ENCODE assay signal across 17 cellular contexts in the genomic region with DNA sequence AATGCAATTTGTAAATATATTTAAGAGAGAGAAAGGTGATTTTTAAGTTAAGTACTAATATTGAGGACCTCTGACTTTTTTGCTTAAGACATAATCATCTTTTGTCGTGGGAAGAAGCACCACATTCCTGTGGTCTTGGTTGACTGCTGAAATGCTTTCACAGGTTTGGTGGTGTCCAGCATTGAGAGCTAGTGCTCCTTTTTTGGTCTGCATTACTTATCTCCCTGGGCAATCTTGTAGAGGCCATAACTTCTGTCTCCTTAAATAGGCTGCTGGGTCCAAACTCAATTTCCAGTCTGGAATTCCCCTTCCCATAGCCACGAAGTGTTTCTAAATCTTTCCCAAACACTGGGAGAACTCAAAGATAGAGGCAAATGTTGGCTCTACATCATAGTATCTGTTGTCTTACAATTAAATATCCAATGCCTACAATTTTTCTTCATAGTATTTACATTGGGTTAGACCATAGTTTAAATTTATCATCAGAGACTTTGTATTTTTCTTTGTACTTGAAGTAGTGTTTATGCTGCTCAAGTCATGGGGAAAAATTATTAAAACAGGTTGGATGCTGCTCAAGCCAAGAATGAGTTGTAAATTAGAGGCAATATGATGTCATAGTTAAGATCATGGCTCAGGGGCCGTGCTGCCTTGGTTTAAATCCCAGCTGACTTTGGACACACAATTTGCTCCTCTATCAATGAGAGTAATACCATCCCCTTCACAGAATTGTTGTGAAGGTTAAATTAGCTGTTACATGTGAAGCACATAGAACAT.
A peak's percentile ranks its signal among the peaks of the same experiment; 100 is the strongest.
DNase-seq lines count a peak whose midpoint lies in the region; ATAC-seq, FAIRE-seq and TF ChIP-seq lines count a peak whose summit lies in the region.
"Had no signal": no experiment of that assay in that cellular context is flagged by ENCODE, and none has a peak within 500 bp of the region (broad histone marks: within the 10 kb centered on the region; RNA-seq: fewer than 3 reads in every experiment).

No MANE protein-coding gene starts in this region.

- H3K4me3 ChIP-seq in HepG2 (replicated peaks in 1 of 3; ENCODE audit: insufficient read depth in 1 of 3, low read depth in 2 of 3, low read length in 3 of 3) (no peak overlapping the region), right lobe of liver (no peak overlapping the region), astrocyte of the spinal cord (ENCODE audit: low read depth, low read length) (no peak overlapping the region), kidney epithelial cell (ENCODE audit: low read depth, low read length) (no peak overlapping the region)

- H3K27me3 ChIP-seq in HepG2 (ENCODE audit: control insufficient read depth in 1 of 2, insufficient read depth in 2 of 2, low read length in 2 of 2) (no peaks in the 10 kb centered on the region), right lobe of liver (no peaks in the 10 kb centered on the region), kidney epithelial cell (ENCODE audit: control insufficient read depth, insufficient read depth, low read length) (no peaks in the 10 kb centered on the region)

- H3K27ac ChIP-seq in HepG2 (ENCODE audit: extremely low read length, insufficient read depth, low read length) (no peak overlapping the region), right lobe of liver (no peak overlapping the region)

- in situ Hi-C loops in HepG2 (cut with HindIII; ENCODE audit: extremely low pct_ligation_motif_present, low pct_unique_long_range_greater_than_20kb) (no loop called here), astrocyte of the spinal cord (cut with HindIII; ENCODE audit: low sequenced_read_pairs) (no loop called here)

- TF ChIP-seq RAD21 in HepG2 (CRISPR knock-in tag; IDR thresholded peaks at IDR 0.05) = no peak

- H3K4me2 ChIP-seq in HepG2 (ENCODE audit: low read depth, low read length) = no peak overlapping the region

- H3K9me3 ChIP-seq in HepG2 (ENCODE audit: low read length) = no peaks in the 10 kb centered on the region
- H3K9me3 ChIP-seq in right lobe of liver = no peaks in the 10 kb centered on the region

- CTCF ChIA-PET in HepG2 (lab: Yijun Ruan, JAX; ENCODE audit: low intra/inter-chr PET ratio, low total read pairs) = no interaction called here

- BruUV-seq in HepG2 (replicated peaks; lab: Mats Ljungman, UMichigan) = no TSS peak

- no peaks in the 10 kb centered on the region for H3K36me3 ChIP-seq in HepG2 (replicated peaks in 1 of 2; ENCODE audit: control insufficient read depth in 1 of 2, insufficient read depth in 2 of 2, low read length in 2 of 2)
- no peaks in the 10 kb centered on the region for H3K36me3 ChIP-seq in right lobe of liver
- no peaks in the 10 kb centered on the region for H3K36me3 ChIP-seq in kidney epithelial cell (ENCODE audit: control insufficient read depth, insufficient read depth, low read length)

- no peak for FAIRE-seq in HepG2 (lab: Jason Lieb, UNC)
- FAIRE-seq: A204.1 had no signal

- 1% methylated on average over 3 of the region's 3 CpGs for WGBS in HepG2 (ENCODE audit: low lambda C conversion rate)
- 32% methylated on average over 3 of the region's 3 CpGs for WGBS in right lobe of liver (ENCODE audit: insufficient coverage, low coverage, low lambda C conversion rate, missing lambda C conversion rate)

- TF ChIP-seq POLR2A in HepG2 (IDR thresholded peaks at IDR 0.05; ENCODE audit: insufficient read depth in 1 of 2, low read depth in 2 of 2, low read length in 2 of 2) (no peak), right lobe of liver (IDR thresholded peaks at IDR 0.05) (no peak)

- no peak overlapping the region for H2AFZ ChIP-seq in HepG2 (ENCODE audit: low read length)

- no peak for ATAC-seq in HepG2
- ATAC-seq in right lobe of liver = no peak
- ATAC-seq in GM21528 (IDR thresholded peaks at IDR 0.05; ENCODE audit: low FRiP score, unreplicated experiment) = no peak
- ATAC-seq: activated CD4-positive, CD25-positive, alpha-beta regulatory T cell treated with anti-CD3 and anti-CD28 coated beads, Interleukin-2, amount 50 U/mL, for 24 hours; natural killer cell had no signal

- no peaks in the 10 kb centered on the region for H3K79me2 ChIP-seq in HepG2 (ENCODE audit: insufficient read depth, low read length)

- no peak for DNase-seq in HepG2 (ENCODE audit: low spot score)
- DNase-seq in right lobe of liver = no peak
- peak; percentile 87 for DNase-seq in astrocyte of the spinal cord (ENCODE audit: low read depth, low spot score)
- DNase-seq in kidney epithelial cell (ENCODE audit: low read depth) = peak; percentile 35
- DNase-seq in T-helper 2 cell = no peak
- no peak for DNase-seq in mesenteric fat pad (ENCODE audit: low spot score)
- DNase-seq in hippocampal formation (lab: John Stamatoyannopoulos, UW) = no peak
- DNase-seq: activated T-cell treated with anti-CD3 and anti-CD28 coated beads, Interleukin-2, amount 50 U/mL, for 24 hours; erythroblast; H9; KBM-7; natural killer cell; NCI-H2029 treated with DMSO at 0.1 percent for 48 hours; stimulated activated CD4-positive, alpha-beta T cell treated with anti-CD3 and anti-CD28 coated beads, Interleukin-12 subunit alpha, Interleukin-12 subunit beta, amount 100 ng/mL, for 4 hours had no signal

- intact Hi-C loops in HepG2 (cut with micrococcal nuclease; ENCODE audit: unreplicated experiment) (no loop called here), right lobe of liver (cut with DNase I) (no loop called here)

- H3K4me1 ChIP-seq in HepG2 (ENCODE audit: insufficient read depth, low read length) = no peaks in the 10 kb centered on the region
- H3K4me1 ChIP-seq in right lobe of liver = no peaks in the 10 kb centered on the region

- H4K20me1 ChIP-seq in HepG2 (ENCODE audit: insufficient read depth, low read length) = no peaks in the 10 kb centered on the region

- TF ChIP-seq EP300 in HepG2 (IDR thresholded peaks at IDR 0.05; ENCODE audit: low read depth in 2 of 2, low read length in 2 of 2) (no peak), HepG2 (CRISPR knock-in tag; IDR thresholded peaks at IDR 0.05; ENCODE audit: borderline replicate concordance) (no peak)

- no peak overlapping the region for H3K9ac ChIP-seq in HepG2 (ENCODE audit: insufficient read depth, low read depth, low read length)

- POLR2A ChIA-PET in HepG2 (lab: Yijun Ruan, JAX) = no interaction called here

- TF ChIP-seq CTCF in HepG2 (CRISPR knock-in tag; IDR thresholded peaks at IDR 0.05) (no peak), right lobe of liver (IDR thresholded peaks at IDR 0.05) (no peak), astrocyte of the spinal cord (IDR thresholded peaks at IDR 0.05; ENCODE audit: low read depth, low read length) (no peak), kidney epithelial cell (IDR thresholded peaks at IDR 0.05; ENCODE audit: insufficient read depth, low read length, poor library complexity, severe bottlenecking) (no peak)

TF ChIP-seq in HepG2, 621 proteins besides CTCF, POLR2A, EP300 and RAD21:
- TF ChIP-seq TEAD3 (CRISPR knock-in tag; optimal IDR thresholded peaks at IDR 0.05; ENCODE audit: borderline replicate concordance) (no peak), ATF7 (IDR thresholded peaks at IDR 0.05) (peak; percentile 46; the same call in 1 of the 2 replicates), ATF7 (CRISPR knock-in tag; IDR thresholded peaks at IDR 0.05) (no peak), PCBP1 (IDR thresholded peaks at IDR 0.05; ENCODE audit: borderline replicate concordance, low read depth, low read length) (no peak), ZFP1 (CRISPR knock-in tag; IDR thresholded peaks at IDR 0.05) (no peak), NR3C1 (CRISPR knock-in tag; IDR thresholded peaks at IDR 0.05) (no peak)
- TF ChIP-seq, protein P1, sequence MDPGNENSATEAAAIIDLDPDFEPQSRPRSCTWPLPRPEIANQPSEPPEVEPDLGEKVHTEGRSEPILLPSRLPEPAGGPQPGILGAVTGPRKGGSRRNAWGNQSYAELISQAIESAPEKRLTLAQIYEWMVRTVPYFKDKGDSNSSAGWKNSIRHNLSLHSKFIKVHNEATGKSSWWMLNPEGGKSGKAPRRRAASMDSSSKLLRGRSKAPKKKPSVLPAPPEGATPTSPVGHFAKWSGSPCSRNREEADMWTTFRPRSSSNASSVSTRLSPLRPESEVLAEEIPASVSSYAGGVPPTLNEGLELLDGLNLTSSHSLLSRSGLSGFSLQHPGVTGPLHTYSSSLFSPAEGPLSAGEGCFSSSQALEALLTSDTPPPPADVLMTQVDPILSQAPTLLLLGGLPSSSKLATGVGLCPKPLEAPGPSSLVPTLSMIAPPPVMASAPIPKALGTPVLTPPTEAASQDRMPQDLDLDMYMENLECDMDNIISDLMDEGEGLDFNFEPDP (CRISPR knock-in tag; conservative IDR thresholded peaks at IDR 0.05) = no peak
- TF ChIP-seq, protein P2, sequence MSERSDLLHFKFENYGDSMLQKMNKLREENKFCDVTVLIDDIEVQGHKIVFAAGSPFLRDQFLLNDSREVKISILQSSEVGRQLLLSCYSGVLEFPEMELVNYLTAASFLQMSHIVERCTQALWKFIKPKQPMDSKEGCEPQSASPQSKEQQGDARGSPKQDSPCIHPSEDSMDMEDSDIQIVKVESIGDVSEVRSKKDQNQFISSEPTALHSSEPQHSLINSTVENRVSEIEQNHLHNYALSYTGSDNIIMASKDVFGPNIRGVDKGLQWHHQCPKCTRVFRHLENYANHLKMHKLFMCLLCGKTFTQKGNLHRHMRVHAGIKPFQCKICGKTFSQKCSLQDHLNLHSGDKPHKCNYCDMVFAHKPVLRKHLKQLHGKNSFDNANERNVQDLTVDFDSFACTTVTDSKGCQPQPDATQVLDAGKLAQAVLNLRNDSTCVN (CRISPR knock-in tag; IDR thresholded peaks at IDR 0.05; ENCODE audit: borderline replicate concordance) = no peak
TF ChIP-seq in HepG2: peak in this region for 1.

Comparison
In these comparisons a context has a peak if more than half of its experiments do, and no peak if none do; other contexts are left out.
1. DNase-seq: peak in astrocyte of the spinal cord (single experiment) and kidney epithelial cell (single experiment); none in HepG2 (single experiment), right lobe of liver (0 of 3), T-helper 2 cell (0 of 5), mesenteric fat pad (single experiment) and hippocampal formation (0 of 2).